ENCODE assay signal across 8 cellular contexts in the genomic region with DNA sequence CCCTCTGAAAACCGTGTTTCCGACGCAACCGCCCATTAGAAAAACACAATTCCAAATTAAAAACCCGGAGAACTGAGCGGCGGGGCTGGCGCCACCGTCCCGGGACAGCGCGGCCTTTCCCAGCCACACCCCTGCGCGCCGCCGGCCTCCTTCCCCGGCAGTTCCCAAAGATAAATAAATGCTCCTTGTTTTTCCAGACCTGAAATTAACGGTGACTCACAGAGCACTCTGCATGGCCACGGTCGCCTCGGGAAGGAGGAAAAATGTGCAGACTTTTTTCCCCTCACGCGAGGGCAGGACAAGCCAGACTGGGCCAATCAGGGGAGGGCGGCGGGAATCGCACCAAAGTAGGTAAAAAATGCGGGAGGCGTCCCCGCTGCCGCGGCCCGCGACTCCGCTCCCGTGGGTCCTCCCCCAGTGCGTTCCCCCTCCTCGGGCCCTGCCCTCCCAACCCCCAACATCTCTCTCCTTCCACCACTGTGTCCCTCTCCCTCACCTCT. TPM values are rescaled to one million over a fixed set of nuclear protein-coding genes. Genes with fewer than 3 reads are reported as not detected.
DNase-seq lines count a peak whose midpoint lies in the region; ATAC-seq lines count a peak whose summit lies in the region.

No MANE protein-coding gene starts in this region.

- H3K4me3 Mint-ChIP-seq in stimulated activated naive CD8-positive, alpha-beta T cell treated with anti-CD3 and anti-CD28 coated beads, Interleukin-15, amount 100 ng/mL, for 72 hours = peak overlapping the region; percentile 92 to 100

- DNase-seq in Daoy (ENCODE audit: low read depth) = peak; percentile 97
- peak; percentile 49 for DNase-seq in NCI-H1105 (lab: John Stamatoyannopoulos, UW)
- peak; percentile 22 for DNase-seq in activated CD4-positive, alpha-beta T cell treated with anti-CD3 and anti-CD28 coated beads for 48 hours
- DNase-seq in epidermal melanocyte (ENCODE audit: insufficient read length, low spot score) = peak; percentile 66
- peak; percentile 98 for DNase-seq in lung microvascular endothelial cell (ENCODE audit: low read depth in 2 of 2)
- DNase-seq in stimulated activated naive CD8-positive, alpha-beta T cell treated with anti-CD3 and anti-CD28 coated beads, Interleukin-15, amount 100 ng/mL, for 72 hours = no peak

- no peak for ATAC-seq in stimulated activated naive CD8-positive, alpha-beta T cell treated with anti-CD3 and anti-CD28 coated beads, Interleukin-15, amount 100 ng/mL, for 72 hours
- no peak for ATAC-seq in HG03378 (IDR thresholded peaks at IDR 0.05; ENCODE audit: unreplicated experiment)
- ATAC-seq in HG02623 (IDR thresholded peaks at IDR 0.05; ENCODE audit: unreplicated experiment) = no peak

- H3K27me3 Mint-ChIP-seq in stimulated activated naive CD8-positive, alpha-beta T cell treated with anti-CD3 and anti-CD28 coated beads, Interleukin-15, amount 100 ng/mL, for 72 hours = peaks cover 13% of the 10 kb centered on the region

- peaks cover 32% of the 10 kb centered on the region for H3K4me1 Mint-ChIP-seq in stimulated activated naive CD8-positive, alpha-beta T cell treated with anti-CD3 and anti-CD28 coated beads, Interleukin-15, amount 100 ng/mL, for 72 hours

- peak overlapping the region in 1 of 2 donors; percentile 83 for H3K27ac Mint-ChIP-seq in stimulated activated naive CD8-positive, alpha-beta T cell treated with anti-CD3 and anti-CD28 coated beads, Interleukin-15, amount 100 ng/mL, for 72 hours

- H3K9me3 Mint-ChIP-seq in stimulated activated naive CD8-positive, alpha-beta T cell treated with anti-CD3 and anti-CD28 coated beads, Interleukin-15, amount 100 ng/mL, for 72 hours = no peaks in the 10 kb centered on the region

RNA-seq across cellular contexts. Expression of gene DSTN, which starts 0.9 kb away (rescaled TPM):
- total RNA-seq in Daoy (2014; rRNA removed; shearing (Covaris generic)) = 222 and 242 TPM in 2 replicates
- 59.3 and 87.4 TPM in 2 replicates for total RNA-seq in lung microvascular endothelial cell

RNA-seq across cellular contexts. Expression of gene BFSP1, which starts 37.8 kb away (rescaled TPM):
- 0.42 and 4.2 TPM in 2 replicates for total RNA-seq in Daoy (2014; rRNA removed; shearing (Covaris generic))
- total RNA-seq in lung microvascular endothelial cell = 0.60 and 1.7 TPM in 2 replicates

Comparison
In these comparisons a context has a peak if more than half of its experiments do, and no peak if none do; other contexts are left out.
1. DNase-seq: peak in Daoy (single experiment), NCI-H1105 (single experiment), activated CD4-positive, alpha-beta T cell treated with anti-CD3 and anti-CD28 coated beads for 48 hours (single experiment), epidermal melanocyte (single experiment) and lung microvascular endothelial cell (2 of 2); none in stimulated activated naive CD8-positive, alpha-beta T cell treated with anti-CD3 and anti-CD28 coated beads, Interleukin-15, amount 100 ng/mL, for 72 hours (0 of 2).